In genomic region chr18:50194623-50195532, GRCh38 we compare ENCODE assay signal across 8 cellular contexts. TPM values are rescaled to one million over a fixed set of nuclear protein-coding genes. Genes with fewer than 3 reads are reported as not detected.
DNase-seq lines count a peak whose midpoint lies in the region; ATAC-seq and TF ChIP-seq lines count a peak whose summit lies in the region.

Gene MYO5B (minus strand): TSS chr18:50195147. CDS start chr18:50194793, 354 bp downstream.

- TF ChIP-seq CTCF in prostate gland (IDR thresholded peaks at IDR 0.05): peak; percentile 52 to 94 (median 64)

- peak within 1 kb of the TSS; percentile 66 to 72 for H3K27ac ChIP-seq in prostate gland

- DNase-seq in NCI-H1694 treated with DMSO at 0.1 percent for 48 hours (lab: John Stamatoyannopoulos, UW) (peak; percentile 5), NCI-H1694 (lab: John Stamatoyannopoulos, UW) (no peak), NCI-H345 (lab: John Stamatoyannopoulos, UW) (peak; percentile 86), glomerular visceral epithelial cell (ENCODE audit: extremely low spot score) (peak; percentile 23), prostate gland (ENCODE audit: low spot score) (peak; percentile 79), NCI-H446 treated with DMSO at 0.1 percent for 48 hours (lab: John Stamatoyannopoulos, UW) (no peak)
- DNase-seq in activated T-cell treated with anti-CD3 and anti-CD28 coated beads, Interleukin-2, amount 50 U/mL, for 48 hours: peak; percentile 56 to 71

- no peaks in the 10 kb centered on the region for H3K27me3 ChIP-seq in prostate gland (replicated peaks; ENCODE audit: insufficient read depth)

- intact Hi-C loops in prostate gland (cut with DNase I): loop anchor here (2.0 to 5.0 kb wide), 2 partner anchors 188 to 250 kb away; no protein-coding TSS in a partner anchor

- H3K4me1 ChIP-seq in prostate gland (replicated peaks): no peaks in the 10 kb centered on the region

- 1% methylated on average over 74 of the region's 115 CpGs for WGBS in prostate gland

- ATAC-seq in HG02943 (IDR thresholded peaks at IDR 0.05; ENCODE audit: low read depth, unreplicated experiment): peak; percentile 64

- TF ChIP-seq POLR2A in prostate gland (IDR thresholded peaks at IDR 0.05): peak; percentile 90

- H3K9me3 ChIP-seq in prostate gland: no peaks in the 10 kb centered on the region

- no peaks in the 10 kb centered on the region for H3K36me3 ChIP-seq in prostate gland

- H3K4me3 ChIP-seq in prostate gland: peak within 1 kb of the TSS; percentile 76 to 80

RNA-seq across cellular contexts. Expression of gene MYO5B, which starts in this region (rescaled TPM):
- total RNA-seq in prostate gland: 10 to 100 TPM; 28.5 to 31.1 TPM

Comparison
In these comparisons a context has a peak if more than half of its experiments do, and no peak if none do; other contexts are left out.
1. DNase-seq: peak in NCI-H1694 treated with DMSO at 0.1 percent for 48 hours (single experiment), NCI-H345 (single experiment), activated T-cell treated with anti-CD3 and anti-CD28 coated beads, Interleukin-2, amount 50 U/mL, for 48 hours (2 of 2), glomerular visceral epithelial cell (single experiment) and prostate gland (single experiment); none in NCI-H1694 (single experiment) and NCI-H446 treated with DMSO at 0.1 percent for 48 hours (single experiment).